Comparison of ENCODE assay signal across 12 cellular contexts in the genomic region with DNA sequence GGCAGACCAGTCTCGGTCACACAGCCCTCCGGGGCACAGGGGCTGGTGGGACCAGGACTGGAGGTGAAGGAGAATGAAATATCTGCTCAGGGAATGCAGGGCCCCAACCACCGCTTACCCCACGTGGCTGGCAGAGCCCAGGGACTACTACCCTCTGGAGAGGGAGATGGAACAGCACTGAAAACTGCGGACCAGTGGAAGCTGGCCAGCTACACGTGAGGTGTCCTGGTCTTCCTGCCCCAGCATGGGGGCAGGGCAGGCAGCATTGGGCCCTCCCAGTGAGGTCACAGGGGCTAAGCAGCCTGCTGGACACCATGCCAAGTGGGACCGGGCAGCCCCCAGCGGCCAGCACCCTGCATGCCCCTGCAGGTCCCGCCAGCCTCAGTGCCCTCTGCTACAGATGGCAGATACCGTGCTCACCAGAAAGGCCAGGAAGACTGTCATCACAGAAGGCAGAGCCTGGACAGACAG.
DNase-seq lines count a peak whose midpoint lies in the region; ATAC-seq and TF ChIP-seq lines count a peak whose summit lies in the region.
"Had no signal": no experiment of that assay in that cellular context is flagged by ENCODE, and none has a peak within 500 bp of the region (broad histone marks: within the 10 kb centered on the region; RNA-seq: fewer than 3 reads in every experiment).

No MANE protein-coding gene starts in this region.

- peaks cover 93% of the 10 kb centered on the region for H3K4me1 Mint-ChIP-seq in activated naive CD4-positive, alpha-beta T cell treated with anti-CD3 and anti-CD28 coated beads, Interleukin-2, amount 50 U/mL, for 24 hours
- peaks cover 66% of the 10 kb centered on the region for H3K4me1 Mint-ChIP-seq in neural progenitor cell

- H3K4me1 ChIP-seq in fibroblast of lung (ENCODE audit: control insufficient read depth, extremely low read depth, insufficient read depth, low read length) (peaks cover 33% of the 10 kb centered on the region), neural progenitor cell (peaks cover 6% of the 10 kb centered on the region), upper lobe of right lung (peaks cover 56% of the 10 kb centered on the region)

- H3K9me3 ChIP-seq in fibroblast of lung (ENCODE audit: control insufficient read depth, insufficient read depth, low read depth, low read length) (no peaks in the 10 kb centered on the region), neural progenitor cell (ENCODE audit: low read depth) (no peaks in the 10 kb centered on the region), upper lobe of right lung (no peaks in the 10 kb centered on the region)

- H3K9ac ChIP-seq in fibroblast of lung (ENCODE audit: insufficient read depth, low read length): no peak overlapping the region
- H3K9ac ChIP-seq in neural progenitor cell: no peak overlapping the region

- H3K4me2 ChIP-seq in fibroblast of lung (ENCODE audit: extremely low read depth, insufficient read depth, low read length): no peak overlapping the region
- no peak overlapping the region for H3K4me2 ChIP-seq in neural progenitor cell
- H3K4me2 ChIP-seq: GM23338 had no signal

- peak overlapping the region; percentile 70 for H3K27ac Mint-ChIP-seq in activated naive CD4-positive, alpha-beta T cell treated with anti-CD3 and anti-CD28 coated beads, Interleukin-2, amount 50 U/mL, for 24 hours
- H3K27ac Mint-ChIP-seq in neural progenitor cell: peak overlapping the region; percentile 76
- H3K27ac Mint-ChIP-seq: activated CD4-positive, alpha-beta memory T cell treated with anti-CD3 and anti-CD28 coated beads, Interleukin-2, amount 10 ng/mL, durations not matched to agents 7 days and 5 days; GM23338 had no signal

- H4K20me1 ChIP-seq in fibroblast of lung (ENCODE audit: control insufficient read depth, extremely low read depth, insufficient read depth, low read length) (no peaks in the 10 kb centered on the region), neural progenitor cell (ENCODE audit: low read depth) (peaks cover 65% of the 10 kb centered on the region)

- TF ChIP-seq CTCF in fibroblast of lung (conservative IDR thresholded peaks at IDR 0.05 in 1 of 2, IDR thresholded peaks at IDR 0.05 in 1 of 2; ENCODE audit: low read depth in 1 of 2, low read length in 2 of 2) (no peak), neural progenitor cell (IDR thresholded peaks at IDR 0.05) (no peak), upper lobe of right lung (IDR thresholded peaks at IDR 0.05) (no peak)

- H2AFZ ChIP-seq in fibroblast of lung (ENCODE audit: low read length) (no peak overlapping the region), neural progenitor cell (replicated peaks) (no peak overlapping the region)
- H2AFZ ChIP-seq: GM23338 had no signal

- no peaks in the 10 kb centered on the region for H3F3A ChIP-seq in neural progenitor cell (ENCODE audit: low read depth)

- H3K36me3 ChIP-seq in fibroblast of lung (ENCODE audit: control insufficient read depth, insufficient read depth, low read length) (no peaks in the 10 kb centered on the region), neural progenitor cell (no peaks in the 10 kb centered on the region), upper lobe of right lung (no peaks in the 10 kb centered on the region)

- DNase-seq in activated naive CD4-positive, alpha-beta T cell treated with anti-CD3 and anti-CD28 coated beads, Interleukin-2, amount 50 U/mL, for 16 hours: no peak
- no peak for DNase-seq in fibroblast of lung (ENCODE audit: low read depth in 2 of 2)
- DNase-seq in neural progenitor cell (ENCODE audit: low spot score): no peak
- no peak for DNase-seq in upper lobe of right lung
- DNase-seq: ACHN; activated CD4-positive, alpha-beta memory T cell treated with anti-CD3 and anti-CD28 coated beads, Interleukin-2, amount 10 ng/mL, durations not matched to agents 7 days and 5 days; SW 1271 had no signal

- intact Hi-C loops in upper lobe of right lung (cut with DNase I): no loop called here

- no peaks in the 10 kb centered on the region for H3K36me3 Mint-ChIP-seq in activated naive CD4-positive, alpha-beta T cell treated with anti-CD3 and anti-CD28 coated beads, Interleukin-2, amount 50 U/mL, for 24 hours
- H3K36me3 Mint-ChIP-seq in neural progenitor cell: peaks cover 2% of the 10 kb centered on the region

- no peaks in the 10 kb centered on the region for H3K9me3 Mint-ChIP-seq in activated naive CD4-positive, alpha-beta T cell treated with anti-CD3 and anti-CD28 coated beads, Interleukin-2, amount 50 U/mL, for 24 hours
- no peaks in the 10 kb centered on the region for H3K9me3 Mint-ChIP-seq in neural progenitor cell
- H3K9me3 Mint-ChIP-seq: activated CD4-positive, alpha-beta memory T cell treated with anti-CD3 and anti-CD28 coated beads, Interleukin-2, amount 10 ng/mL, durations not matched to agents 7 days and 5 days; GM23338 had no signal

- H3K27me3 ChIP-seq in fibroblast of lung (ENCODE audit: control insufficient read depth, insufficient read depth, low read length): no peaks in the 10 kb centered on the region
- no peaks in the 10 kb centered on the region for H3K27me3 ChIP-seq in neural progenitor cell
- H3K27me3 ChIP-seq in upper lobe of right lung: no peaks in the 10 kb centered on the region

- H3K4me3 ChIP-seq in fibroblast of lung (replicated peaks in 1 of 4; ENCODE audit: control extremely low read depth in 1 of 4, insufficient read depth in 1 of 4, low read depth in 3 of 4, low read length in 4 of 4) (no peak overlapping the region), neural progenitor cell (no peak overlapping the region), upper lobe of right lung (no peak overlapping the region)
- H3K4me3 ChIP-seq: GM23338 had no signal

- no peak overlapping the region for H3K4me3 Mint-ChIP-seq in activated naive CD4-positive, alpha-beta T cell treated with anti-CD3 and anti-CD28 coated beads, Interleukin-2, amount 50 U/mL, for 24 hours
- no peak overlapping the region for H3K4me3 Mint-ChIP-seq in neural progenitor cell
- H3K4me3 Mint-ChIP-seq: activated CD4-positive, alpha-beta memory T cell treated with anti-CD3 and anti-CD28 coated beads, Interleukin-2, amount 10 ng/mL, durations not matched to agents 7 days and 5 days; GM23338 had no signal

- ATAC-seq in upper lobe of right lung: no peak
- no peak for ATAC-seq in GM21529 (IDR thresholded peaks at IDR 0.05; ENCODE audit: unreplicated experiment)
- no peak for ATAC-seq in GM18868 (IDR thresholded peaks at IDR 0.05; ENCODE audit: unreplicated experiment)
- no peak for ATAC-seq in GM21515 (IDR thresholded peaks at IDR 0.05; ENCODE audit: unreplicated experiment)
- ATAC-seq: GM23338 had no signal

- peaks cover 2% of the 10 kb centered on the region for H3K79me2 ChIP-seq in fibroblast of lung (ENCODE audit: control insufficient read depth, insufficient read depth, low read length)
- peaks cover 75% of the 10 kb centered on the region for H3K79me2 ChIP-seq in neural progenitor cell (ENCODE audit: low read depth)

- H3K27me3 Mint-ChIP-seq in activated naive CD4-positive, alpha-beta T cell treated with anti-CD3 and anti-CD28 coated beads, Interleukin-2, amount 50 U/mL, for 24 hours: no peaks in the 10 kb centered on the region
- H3K27me3 Mint-ChIP-seq in neural progenitor cell (ENCODE audit: insufficient read depth, low read depth): peaks cover 6% of the 10 kb centered on the region
- H3K27me3 Mint-ChIP-seq: activated CD4-positive, alpha-beta memory T cell treated with anti-CD3 and anti-CD28 coated beads, Interleukin-2, amount 10 ng/mL, durations not matched to agents 7 days and 5 days had no signal

- H3K27ac ChIP-seq in fibroblast of lung (ENCODE audit: insufficient read depth, low read length) (peak overlapping the region; percentile 48), neural progenitor cell (no peak overlapping the region), upper lobe of right lung (peak overlapping the region; percentile 12)
